ENCODE assay signal across 8 cellular contexts in genomic region chr2:64330691-64331429, GRCh38.
A peak's percentile ranks its signal among the peaks of the same experiment; 100 is the strongest.
DNase-seq lines count a peak whose midpoint lies in the region; ATAC-seq and TF ChIP-seq lines count a peak whose summit lies in the region.

No MANE protein-coding gene starts in this region.

- TF ChIP-seq CTCF in GM12872 (IDR thresholded peaks at IDR 0.05; ENCODE audit: insufficient read depth, low read depth, low read length) (peak; percentile 91), astrocyte of the spinal cord (IDR thresholded peaks at IDR 0.05; ENCODE audit: low read depth, low read length) (peak; percentile 88)

- intact Hi-C loops in aorta (cut with DNase I), result loop anchor here (1.0 to 10.0 kb wide), 7 partner anchors 124 to 556 kb away; partner anchors contain the start of gene LGALSL (in 1 of the 2)

- no peaks in the 10 kb centered on the region for H3K36me3 ChIP-seq in aorta (ENCODE audit: control insufficient read depth in 1 of 2, insufficient read depth in 2 of 2, low read length in 1 of 2)

- in situ Hi-C loops in astrocyte of the spinal cord (cut with HindIII; ENCODE audit: low sequenced_read_pairs), result no loop called here

- WGBS in aorta, 2 donors, result 1% methylated on average over 11 of the region's 11 CpGs

- peak; percentile 85 for DNase-seq in NCI-H2029 treated with DMSO at 0.1 percent for 48 hours (lab: John Stamatoyannopoulos, UW)
- peak; percentile 41 for DNase-seq in T1000 (lab: John Stamatoyannopoulos, UW)
- DNase-seq in astrocyte of the spinal cord (ENCODE audit: low read depth, low spot score), result peak; percentile 88
- DNase-seq in hypothalamus (lab: John Stamatoyannopoulos, UW), result peak in 46 of 51 donors; percentile 7 to 85 (median 48)
- peak; percentile 81 for DNase-seq in retina
- peak; percentile 89 to 91 for DNase-seq in aorta

- no peaks in the 10 kb centered on the region for H3K9me3 ChIP-seq in aorta (ENCODE audit: control insufficient read depth, low read length)

- ATAC-seq in aorta (ENCODE audit: low FRiP score) (peak; percentile 93), GM21515 (IDR thresholded peaks at IDR 0.05; ENCODE audit: unreplicated experiment) (no peak)

- H3K4me1 ChIP-seq in aorta (ENCODE audit: control insufficient read depth in 1 of 2, insufficient read depth in 2 of 2, low read length in 2 of 2), result no peaks in the 10 kb centered on the region

- no peaks in the 10 kb centered on the region for H3K27me3 ChIP-seq in aorta (ENCODE audit: control insufficient read depth in 1 of 2, insufficient read depth in 2 of 2, low read length in 1 of 2)

- H3K4me3 ChIP-seq in astrocyte of the spinal cord (ENCODE audit: low read depth, low read length) (peak overlapping the region; percentile 30), aorta (ENCODE audit: low read length in 2 of 2) (no peak overlapping the region)

- peak overlapping the region; percentile 96 to 98 for H3K27ac ChIP-seq in aorta (ENCODE audit: low read depth in 1 of 2, low read length in 2 of 2)
